ENCODE assay signal across 19 cellular contexts in genomic region chr15:99954361-99955180, GRCh38.
DNase-seq lines count a peak whose midpoint lies in the region; ATAC-seq and TF ChIP-seq lines count a peak whose summit lies in the region.
"Had no signal": no experiment of that assay in that cellular context is flagged by ENCODE, and none has a peak within 500 bp of the region (broad histone marks: within the 10 kb centered on the region; RNA-seq: fewer than 3 reads in every experiment).

No MANE protein-coding gene starts in this region.

- no peak for TF ChIP-seq CTCF in astrocyte of the spinal cord (IDR thresholded peaks at IDR 0.05; ENCODE audit: low read depth, low read length)
- TF ChIP-seq CTCF in tibial nerve (IDR thresholded peaks at IDR 0.05): no peak

- H3K4me3 ChIP-seq in astrocyte of the spinal cord (ENCODE audit: low read depth, low read length) (no peak overlapping the region), tibial nerve (no peak overlapping the region)
- H3K4me3 ChIP-seq: lung, MG63 had no signal

- no peaks in the 10 kb centered on the region for H3K36me3 Mint-ChIP-seq in activated T-cell treated with anti-CD3 and anti-CD28 coated beads, Interleukin-2, amount 50 U/mL, for 4 hours (ENCODE audit: insufficient read depth)

- no peaks in the 10 kb centered on the region for H3K27me3 ChIP-seq in tibial nerve

- no peak for TF ChIP-seq POLR2A in tibial nerve (IDR thresholded peaks at IDR 0.05)

- H3K4me1 ChIP-seq in tibial nerve: peaks cover 0 to 7% (median 0%) of the 10 kb centered on the region in 4 donors

- H3K27ac ChIP-seq in tibial nerve: no peak overlapping the region
- H3K27ac ChIP-seq: 22Rv1, C4-2B had no signal

- no peak overlapping the region for H3K4me3 Mint-ChIP-seq in activated T-cell treated with anti-CD3 and anti-CD28 coated beads, Interleukin-2, amount 50 U/mL, for 4 hours
- H3K4me3 Mint-ChIP-seq: activated naive CD4-positive, alpha-beta T cell treated with anti-CD3 and anti-CD28 coated beads, Interleukin-2, amount 50 U/mL, for 24 hours; natural killer cell; T-helper 1 cell treated with Interleukin-12 subunit alpha and Interleukin-12 subunit beta and Interleukin-4 antibody, amounts not matched to agents 30 μg/mL and 1 μg/mL, for 36 hours had no signal

- H3K27me3 Mint-ChIP-seq in activated T-cell treated with anti-CD3 and anti-CD28 coated beads, Interleukin-2, amount 50 U/mL, for 4 hours (ENCODE audit: low read depth): peaks cover 37% of the 10 kb centered on the region

- H3K36me3 ChIP-seq in tibial nerve: no peaks in the 10 kb centered on the region
- H3K36me3 ChIP-seq: MG63 had no signal

- peaks cover 0 to 4% (median 1%) of the 10 kb centered on the region in 4 donors for H3K9me3 ChIP-seq in tibial nerve

- peak; percentile 43 for DNase-seq in NCI-H82 (lab: John Stamatoyannopoulos, UW)
- DNase-seq in NCI-H82 treated with DMSO at 0.1 percent for 48 hours (lab: John Stamatoyannopoulos, UW; ENCODE audit: unreplicated experiment): no peak
- DNase-seq in astrocyte of the spinal cord (ENCODE audit: low read depth, low spot score): peak; percentile 29
- peak; percentile 27 for DNase-seq in left lobe of liver (ENCODE audit: low spot score)
- peak; percentile 33 to 67 for DNase-seq in tibial nerve (ENCODE audit: low spot score in 2 of 2)
- DNase-seq in NCI-H1694 treated with DMSO at 0.1 percent for 48 hours (lab: John Stamatoyannopoulos, UW): no peak
- no peak for DNase-seq in OCI-M1 (lab: John Stamatoyannopoulos, UW)
- DNase-seq in activated T-cell treated with anti-CD3 and anti-CD28 coated beads, Interleukin-2, amount 50 U/mL, for 4 hours: no peak
- DNase-seq: DMS153; MG63; natural killer cell; NCI-H2081; stimulated activated CD4-positive, alpha-beta T cell treated with anti-CD3 and anti-CD28 coated beads, Interleukin-1b, Interleukin-23, amount 100 ng/mL, for 48 hours had no signal

- 55 to 65% methylated on average over 11 of the region's 11 CpGs for WGBS in tibial nerve, 2 donors

- H3K9me3 Mint-ChIP-seq in activated T-cell treated with anti-CD3 and anti-CD28 coated beads, Interleukin-2, amount 50 U/mL, for 4 hours: peaks cover 5% of the 10 kb centered on the region
- H3K9me3 Mint-ChIP-seq: activated naive CD4-positive, alpha-beta T cell treated with anti-CD3 and anti-CD28 coated beads, Interleukin-2, amount 50 U/mL, for 24 hours; T-helper 1 cell treated with Interleukin-12 subunit alpha and Interleukin-12 subunit beta and Interleukin-4 antibody, amounts not matched to agents 30 μg/mL and 1 μg/mL, for 36 hours had no signal

- peaks cover 11% of the 10 kb centered on the region for H3K4me1 Mint-ChIP-seq in activated T-cell treated with anti-CD3 and anti-CD28 coated beads, Interleukin-2, amount 50 U/mL, for 4 hours (ENCODE audit: low read depth)
- H3K4me1 Mint-ChIP-seq: natural killer cell had no signal

- in situ Hi-C loops in astrocyte of the spinal cord (cut with HindIII; ENCODE audit: low sequenced_read_pairs): no loop called here

- TF ChIP-seq EP300 in tibial nerve (IDR thresholded peaks at IDR 0.05): no peak

- ATAC-seq in left lobe of liver: no peak
- ATAC-seq in activated T-cell treated with anti-CD3 and anti-CD28 coated beads, Interleukin-2, amount 50 U/mL, for 4 hours: no peak
- ATAC-seq: activated CD4-positive, CD25-positive, alpha-beta regulatory T cell treated with anti-CD3 and anti-CD28 coated beads, Interleukin-2, amount 50 U/mL, for 24 hours; natural killer cell had no signal

Comparison
In these comparisons a context has a peak if more than half of its experiments do, and no peak if none do; other contexts are left out.
1. DNase-seq: peak in NCI-H82 (single experiment), astrocyte of the spinal cord (single experiment), left lobe of liver (single experiment) and tibial nerve (2 of 2); none in NCI-H82 treated with DMSO at 0.1 percent for 48 hours (single experiment), NCI-H1694 treated with DMSO at 0.1 percent for 48 hours (single experiment), OCI-M1 (single experiment) and activated T-cell treated with anti-CD3 and anti-CD28 coated beads, Interleukin-2, amount 50 U/mL, for 4 hours (single experiment).